20 cellular contexts compared by ENCODE assay signal in genomic region chr14:53536446-53536845, GRCh38.
"Had no signal": no experiment of that assay in that cellular context is flagged by ENCODE, and none has a peak within 500 bp of the region (broad histone marks: within the 10 kb centered on the region; RNA-seq: fewer than 3 reads in every experiment).

No MANE protein-coding gene starts in this region.

- ATAC-seq: gastroesophageal sphincter; left lobe of liver; mucosa of descending colon; naive thymus-derived CD8-positive, alpha-beta T cell; right cardiac atrium had no signal

- FAIRE-seq: small intestine had no signal

- H3K4me3 Mint-ChIP-seq: naive thymus-derived CD8-positive, alpha-beta T cell had no signal

- H3K27ac ChIP-seq: esophagus squamous epithelium, neutrophil, ovary had no signal

- H3K4me3 ChIP-seq: esophagus squamous epithelium, gastroesophageal sphincter, mucosa of descending colon, ovary, stomach, uterus had no signal

- H3K27ac Mint-ChIP-seq: naive thymus-derived CD8-positive, alpha-beta T cell had no signal

- DNase-seq: dermis blood vessel endothelial cell; esophagus squamous epithelium; foreskin fibroblast; glutamatergic neuron; islet precursor cell; mammary epithelial cell; mucosa of descending colon; naive thymus-derived CD8-positive, alpha-beta T cell; ovary; right cardiac atrium; small intestine; stimulated activated CD4-positive, alpha-beta T cell treated with anti-CD3 and anti-CD28 coated beads, Interleukin-12 subunit alpha, Interleukin-12 subunit beta, amount 100 ng/mL, for 4 hours; stimulated activated naive CD4-positive, alpha-beta T cell; stomach; substantia nigra; trophoblast cell; uterus had no signal

- H3K36me3 Mint-ChIP-seq: naive thymus-derived CD8-positive, alpha-beta T cell had no signal

- H3K9me3 ChIP-seq: esophagus squamous epithelium, gastroesophageal sphincter, mucosa of descending colon, neutrophil, ovary, stomach, uterus had no signal

- H3K9me3 Mint-ChIP-seq: naive thymus-derived CD8-positive, alpha-beta T cell had no signal

- H3K36me3 ChIP-seq: esophagus squamous epithelium, gastroesophageal sphincter, neutrophil, ovary, stomach, uterus had no signal

- H3K4me1 ChIP-seq: uterus had no signal

- H3K4me1 Mint-ChIP-seq: naive thymus-derived CD8-positive, alpha-beta T cell had no signal
